In the genomic region with DNA sequence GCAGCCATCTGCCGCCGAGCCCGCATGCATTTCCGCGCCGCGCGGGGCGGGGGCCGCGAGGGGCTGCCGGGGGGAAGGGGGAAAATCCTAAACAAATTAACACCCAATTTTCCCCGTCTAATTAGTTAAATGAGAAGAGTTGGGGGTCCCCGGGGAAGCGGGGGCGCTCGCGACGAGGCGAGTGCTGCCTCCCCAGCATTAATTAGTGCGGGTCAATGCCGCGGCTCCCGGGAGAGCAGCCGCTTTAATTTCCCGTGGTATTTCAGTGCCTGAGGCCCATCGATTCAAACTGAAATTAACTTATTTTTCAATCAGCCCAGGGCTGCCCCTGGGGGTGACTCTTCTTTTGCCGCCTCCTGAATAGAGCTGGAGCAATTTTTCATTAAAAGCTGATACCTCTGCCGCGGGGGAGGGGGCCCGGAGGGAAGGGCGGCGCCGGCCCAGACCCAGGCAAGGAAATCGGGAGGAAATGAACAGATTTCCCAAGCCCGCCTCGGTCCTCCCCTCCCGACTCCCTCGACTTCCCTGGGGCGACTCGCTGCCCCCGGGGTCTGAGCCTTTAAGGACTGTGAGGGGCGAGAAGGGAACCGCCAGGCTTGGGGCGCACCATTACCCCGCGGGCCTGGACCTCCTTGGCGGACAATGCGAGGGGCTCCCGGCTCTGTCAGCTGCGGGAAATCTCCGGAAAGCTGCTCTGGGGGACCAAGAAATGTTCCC, we compare ENCODE assay signal across 7 cellular contexts. TPM values are rescaled to one million over a fixed set of nuclear protein-coding genes. Genes with fewer than 3 reads are reported as not detected.
DNase-seq lines count a peak whose midpoint lies in the region; ATAC-seq and TF ChIP-seq lines count a peak whose summit lies in the region.

No MANE protein-coding gene starts in this region.

- no peaks in the 10 kb centered on the region for H3K36me3 Mint-ChIP-seq in activated T-cell treated with anti-CD3 and anti-CD28 coated beads, Interleukin-2, amount 50 U/mL, for 72 hours (ENCODE audit: insufficient read depth in 2 of 2)
- H3K36me3 Mint-ChIP-seq in stimulated activated memory B cell treated with anti-CD40 and anti-IgM and Interleukin-4, amounts not matched to agents 10 μg/mL and 1 μg/mL and 100 μg/mL, for 72 hours, result no peaks in the 10 kb centered on the region

- no peaks in the 10 kb centered on the region for H3K9me3 Mint-ChIP-seq in activated T-cell treated with anti-CD3 and anti-CD28 coated beads, Interleukin-2, amount 50 U/mL, for 72 hours
- H3K9me3 Mint-ChIP-seq in stimulated activated memory B cell treated with anti-CD40 and anti-IgM and Interleukin-4, amounts not matched to agents 10 μg/mL and 1 μg/mL and 100 μg/mL, for 72 hours, result no peaks in the 10 kb centered on the region

- CTCF ChIA-PET in HEK293T (lab: Yijun Ruan, JAX), result interaction anchor here (1.3 to 1.6 kb wide), 2 partner anchors 12 to 140 kb away, joined by 4 to 7 read pairs; no protein-coding TSS in a partner anchor

- no peak overlapping the region for H3K27ac ChIP-seq in HUES48 (ENCODE audit: low read depth, low read length)
- no peak overlapping the region for H3K27ac ChIP-seq in iPS-18a (ENCODE audit: low read length)

- no peak for TF ChIP-seq POLR2A in erythroblast (IDR thresholded peaks at IDR 0.05; ENCODE audit: low read length)

- no peaks in the 10 kb centered on the region for H3K9me3 ChIP-seq in HUES48 (ENCODE audit: control insufficient read depth, insufficient read depth, low read length)
- H3K9me3 ChIP-seq in iPS-18a (ENCODE audit: control insufficient read depth, low read depth, low read length), result no peaks in the 10 kb centered on the region

- peaks cover 25% of the 10 kb centered on the region for H3K27me3 ChIP-seq in HUES48 (ENCODE audit: control insufficient read depth, insufficient read depth, low read length)
- H3K27me3 ChIP-seq in iPS-18a (ENCODE audit: control insufficient read depth, insufficient read depth, low read length), result peaks cover 20% of the 10 kb centered on the region

- no peaks in the 10 kb centered on the region for H3K36me3 ChIP-seq in HUES48 (ENCODE audit: control insufficient read depth, insufficient read depth, low read length)
- no peaks in the 10 kb centered on the region for H3K36me3 ChIP-seq in iPS-18a (ENCODE audit: control insufficient read depth, low read depth, low read length)

- no peak overlapping the region for H3K27ac Mint-ChIP-seq in activated T-cell treated with anti-CD3 and anti-CD28 coated beads, Interleukin-2, amount 50 U/mL, for 72 hours
- no peak overlapping the region for H3K27ac Mint-ChIP-seq in stimulated activated memory B cell treated with anti-CD40 and anti-IgM and Interleukin-4, amounts not matched to agents 10 μg/mL and 1 μg/mL and 100 μg/mL, for 72 hours

- H3K4me3 ChIP-seq in HUES48 (ENCODE audit: low read depth, low read length), result peak overlapping the region; percentile 75
- peak overlapping the region; percentile 74 for H3K4me3 ChIP-seq in iPS-18a (ENCODE audit: low read length)

- H3K4me1 ChIP-seq in HUES48 (ENCODE audit: control insufficient read depth, insufficient read depth, low read length), result no peaks in the 10 kb centered on the region
- H3K4me1 ChIP-seq in iPS-18a (ENCODE audit: control insufficient read depth, low read depth, low read length), result no peaks in the 10 kb centered on the region

- no peak for DNase-seq in activated T-cell treated with anti-CD3 and anti-CD28 coated beads, Interleukin-2, amount 50 U/mL, for 72 hours
- no peak for DNase-seq in erythroblast (lab: John Stamatoyannopoulos, UW)
- no peak for DNase-seq in NCI-H748 treated with DMSO at 0.1 percent for 48 hours (lab: John Stamatoyannopoulos, UW)
- DNase-seq in HEK293T (ENCODE audit: extremely low spot score), result no peak

- POLR2A ChIA-PET in HEK293T (lab: Yijun Ruan, JAX), result no interaction called here

- no peak for ATAC-seq in activated T-cell treated with anti-CD3 and anti-CD28 coated beads, Interleukin-2, amount 50 U/mL, for 72 hours (replicated peaks in 1 of 2)
- no peak for ATAC-seq in stimulated activated memory B cell treated with anti-CD40 and anti-IgM and Interleukin-4, amounts not matched to agents 10 μg/mL and 1 μg/mL and 100 μg/mL, for 72 hours

- peaks cover 10% of the 10 kb centered on the region for H3K4me1 Mint-ChIP-seq in activated T-cell treated with anti-CD3 and anti-CD28 coated beads, Interleukin-2, amount 50 U/mL, for 72 hours (ENCODE audit: low read depth)
- H3K4me1 Mint-ChIP-seq in stimulated activated memory B cell treated with anti-CD40 and anti-IgM and Interleukin-4, amounts not matched to agents 10 μg/mL and 1 μg/mL and 100 μg/mL, for 72 hours, result peaks cover 7% of the 10 kb centered on the region

- no peak overlapping the region for H3K9ac ChIP-seq in HUES48 (ENCODE audit: low read depth, low read length)
- H3K9ac ChIP-seq in iPS-18a (ENCODE audit: low read length), result no peak overlapping the region

- H3K4me3 Mint-ChIP-seq in activated T-cell treated with anti-CD3 and anti-CD28 coated beads, Interleukin-2, amount 50 U/mL, for 72 hours, result peak overlapping the region; percentile 87 to 89
- peak overlapping the region; percentile 77 for H3K4me3 Mint-ChIP-seq in stimulated activated memory B cell treated with anti-CD40 and anti-IgM and Interleukin-4, amounts not matched to agents 10 μg/mL and 1 μg/mL and 100 μg/mL, for 72 hours

- H3K27me3 Mint-ChIP-seq in activated T-cell treated with anti-CD3 and anti-CD28 coated beads, Interleukin-2, amount 50 U/mL, for 72 hours (ENCODE audit: low read depth), result peaks cover 7% of the 10 kb centered on the region
- H3K27me3 Mint-ChIP-seq in stimulated activated memory B cell treated with anti-CD40 and anti-IgM and Interleukin-4, amounts not matched to agents 10 μg/mL and 1 μg/mL and 100 μg/mL, for 72 hours, result peaks cover 9% of the 10 kb centered on the region

TF ChIP-seq in HEK293T, 16 proteins besides CTCF, POLR2A, EP300 and RAD21:
- TF ChIP-seq LEF1 (IDR thresholded peaks at IDR 0.05; ENCODE audit: borderline replicate concordance) (no peak), HDGF (IDR thresholded peaks at IDR 0.05; ENCODE audit: borderline replicate concordance) (no peak)

RNA-seq across cellular contexts. Expression of gene VSX2, which starts 18.9 kb away (rescaled TPM):
- total RNA-seq in activated T-cell treated with anti-CD3 and anti-CD28 coated beads, Interleukin-2, amount 50 U/mL, for 72 hours, result not detected

RNA-seq across cellular contexts. Expression of gene ABCD4, which starts 44.6 kb away (rescaled TPM):
- total RNA-seq in activated T-cell treated with anti-CD3 and anti-CD28 coated beads, Interleukin-2, amount 50 U/mL, for 72 hours, result 10 to 100 TPM; 51.2 to 56.6 TPM
